In genomic region chr21:43987509-43987908, GRCh38 we compare ENCODE assay signal across 18 cellular contexts. TPM values are rescaled to one million over a fixed set of nuclear protein-coding genes. Genes with fewer than 3 reads are reported as not detected.
DNase-seq lines count a peak whose midpoint lies in the region; ATAC-seq and TF ChIP-seq lines count a peak whose summit lies in the region.
"Had no signal": no experiment of that assay in that cellular context is flagged by ENCODE, and none has a peak within 500 bp of the region (broad histone marks: within the 10 kb centered on the region; RNA-seq: fewer than 3 reads in every experiment).

No MANE protein-coding gene starts in this region.

- H3K4me3 ChIP-seq in right atrium auricular region (no peak overlapping the region), dorsolateral prefrontal cortex (no peak overlapping the region), testis (no peak overlapping the region)

- no peaks in the 10 kb centered on the region for H3K9me3 ChIP-seq in right atrium auricular region
- H3K9me3 ChIP-seq in testis, result no peaks in the 10 kb centered on the region
- H3K9me3 ChIP-seq: Caco-2 had no signal

- peak; percentile 75 for ATAC-seq in Right ventricle myocardium superior (ENCODE audit: poor library complexity)
- ATAC-seq in left lobe of liver, result peak; percentile 18
- ATAC-seq in activated CD8-positive, alpha-beta T cell treated with anti-CD3 and anti-CD28 coated beads for 36 hours, result no peak
- no peak for ATAC-seq in GM21786 (IDR thresholded peaks at IDR 0.05; ENCODE audit: unreplicated experiment)

- no peak for TF ChIP-seq POLR2A in testis (IDR thresholded peaks at IDR 0.05)

- no peak overlapping the region for H3K27ac Mint-ChIP-seq in activated CD8-positive, alpha-beta T cell treated with anti-CD3 and anti-CD28 coated beads for 36 hours

- intact Hi-C loops in Right ventricle myocardium superior (cut with DNase I) (no loop called here), dorsolateral prefrontal cortex (cut with DNase I) (loop anchor here in 1 of 2 donors (5.0 to 10.0 kb wide), 4 partner anchors 53 to 317 kb away; partner anchors contain the start of gene PFKL), testis (cut with DNase I; ENCODE audit: low total_unique reads) (loop anchor here (10.0 kb wide), 1 partner anchor 123 kb away; the partner anchor contains the start of gene AGPAT3)
- intact Hi-C loops in activated CD8-positive, alpha-beta T cell treated with anti-CD3 and anti-CD28 coated beads for 36 hours (cut with micrococcal nuclease), result no loop called here

- no peaks in the 10 kb centered on the region for H3K9me3 Mint-ChIP-seq in activated CD8-positive, alpha-beta T cell treated with anti-CD3 and anti-CD28 coated beads for 36 hours
- H3K9me3 Mint-ChIP-seq: CD4-positive, alpha-beta T cell had no signal

- CTCF ChIA-PET in activated CD8-positive, alpha-beta T cell treated with anti-CD3 and anti-CD28 coated beads for 36 hours (lab: Charles Lee), result interaction anchor here (2.1 kb wide), 1 partner anchor 12 kb away, joined by 7 read pairs; no protein-coding TSS in a partner anchor

- H3K27ac ChIP-seq in right atrium auricular region, result no peak overlapping the region
- peak overlapping the region; percentile 8 to 98 (median 94) for H3K27ac ChIP-seq in dorsolateral prefrontal cortex
- H3K27ac ChIP-seq in testis, result peak overlapping the region; percentile 44 to 52

- DNase-seq in Right ventricle myocardium superior, result no peak
- DNase-seq in right atrium auricular region (ENCODE audit: low spot score), result no peak
- no peak for DNase-seq in dorsolateral prefrontal cortex
- no peak for DNase-seq in left lobe of liver (ENCODE audit: low spot score)
- no peak for DNase-seq in testis
- DNase-seq in activated CD8-positive, alpha-beta T cell treated with anti-CD3 and anti-CD28 coated beads for 36 hours, result no peak
- DNase-seq in GM13977 (ENCODE audit: low spot score), result no peak
- DNase-seq: Caco-2; CD4-positive, alpha-beta T cell; DMS153; GDM1; MM.1S; NCI-H1092; NCI-H2081; NCI-H226; NCI-H524 treated with DMSO at 0.1 percent for 48 hours; SIG-M5 had no signal

- H3K27me3 ChIP-seq in right atrium auricular region, result no peaks in the 10 kb centered on the region
- no peaks in the 10 kb centered on the region for H3K27me3 ChIP-seq in dorsolateral prefrontal cortex
- no peaks in the 10 kb centered on the region for H3K27me3 ChIP-seq in testis

- in situ Hi-C loops in GM13977 (cut with MboI; ENCODE audit: low pct_unique_long_range_greater_than_20kb, low sequenced_read_pairs, unreplicated experiment), result no loop called here

- peaks cover 0 to 23% of the 10 kb centered on the region in 2 donors for H3K4me1 ChIP-seq in right atrium auricular region
- H3K4me1 ChIP-seq in testis, result peaks cover 16% of the 10 kb centered on the region
- H3K4me1 ChIP-seq: Caco-2 had no signal

- TF ChIP-seq CTCF in right atrium auricular region (IDR thresholded peaks at IDR 0.05) (no peak), dorsolateral prefrontal cortex (IDR thresholded peaks at IDR 0.05 in 54 of 56, conservative IDR thresholded peaks at IDR 0.05 in 2 of 56; ENCODE audit: low read depth in 1 of 56, partially characterized antibody in 56 of 56) (no peak), testis (IDR thresholded peaks at IDR 0.05) (no peak), GM13977 (IDR thresholded peaks at IDR 0.05; ENCODE audit: extremely low read depth, insufficient read depth, missing control alignments) (no peak)
- TF ChIP-seq CTCF in activated CD8-positive, alpha-beta T cell treated with anti-CD3 and anti-CD28 coated beads for 36 hours (IDR thresholded peaks at IDR 0.05), result no peak

- H3K36me3 Mint-ChIP-seq in activated CD8-positive, alpha-beta T cell treated with anti-CD3 and anti-CD28 coated beads for 36 hours (ENCODE audit: low read depth), result no peaks in the 10 kb centered on the region

- H3K36me3 ChIP-seq in right atrium auricular region, result peaks cover 11% of the 10 kb centered on the region
- H3K36me3 ChIP-seq in testis (ENCODE audit: low read depth, missing control alignments), result no peaks in the 10 kb centered on the region

- POLR2A ChIA-PET in activated CD8-positive, alpha-beta T cell treated with anti-CD3 and anti-CD28 coated beads for 36 hours (lab: Charles Lee), result no interaction called here

- H3K4me3 Mint-ChIP-seq in activated CD8-positive, alpha-beta T cell treated with anti-CD3 and anti-CD28 coated beads for 36 hours, result no peak overlapping the region
- H3K4me3 Mint-ChIP-seq: CD4-positive, alpha-beta T cell had no signal

- 51 to 72% methylated on average over 6 of the region's 6 CpGs for WGBS in testis, 2 donors

- H3K27me3 Mint-ChIP-seq in activated CD8-positive, alpha-beta T cell treated with anti-CD3 and anti-CD28 coated beads for 36 hours, result no peaks in the 10 kb centered on the region
- H3K27me3 Mint-ChIP-seq: CD4-positive, alpha-beta T cell had no signal

- peaks cover 19% of the 10 kb centered on the region for H3K4me1 Mint-ChIP-seq in activated CD8-positive, alpha-beta T cell treated with anti-CD3 and anti-CD28 coated beads for 36 hours (ENCODE audit: low read depth)

RNA-seq across cellular contexts. Expression of gene TRAPPC10, which starts 24.6 kb away (rescaled TPM):
- total RNA-seq in Right ventricle myocardium superior (20.3 TPM), right atrium auricular region (10 to 100 TPM; 18.2 to 19.7 TPM), dorsolateral prefrontal cortex (100 to 1,000 TPM in 1 of 120 experiments, 10 to 100 TPM in 119; 49.1 to 103 (median 69.3) TPM), left lobe of liver (21.2 TPM), testis (10 to 100 TPM; 58.0 to 69.8 TPM)
- polyA plus RNA-seq in testis (ENCODE audit: insufficient read depth, low read depth, low replicate concordance), result 46.4 TPM
- 10 to 100 TPM; 44.1 to 45.4 TPM for total RNA-seq in activated CD8-positive, alpha-beta T cell treated with anti-CD3 and anti-CD28 coated beads for 36 hours

Comparison
In these comparisons a context has a peak if more than half of its experiments do, and no peak if none do; other contexts are left out.
1. ATAC-seq: peak in Right ventricle myocardium superior (single experiment) and left lobe of liver (single experiment); none in activated CD8-positive, alpha-beta T cell treated with anti-CD3 and anti-CD28 coated beads for 36 hours (single experiment) and GM21786 (single experiment).
2. H3K27ac ChIP-seq: peak in dorsolateral prefrontal cortex (59 of 59) and testis (2 of 2); none in right atrium auricular region (0 of 2).